ENCODE assay signal across 1 cellular context in the genomic region with DNA sequence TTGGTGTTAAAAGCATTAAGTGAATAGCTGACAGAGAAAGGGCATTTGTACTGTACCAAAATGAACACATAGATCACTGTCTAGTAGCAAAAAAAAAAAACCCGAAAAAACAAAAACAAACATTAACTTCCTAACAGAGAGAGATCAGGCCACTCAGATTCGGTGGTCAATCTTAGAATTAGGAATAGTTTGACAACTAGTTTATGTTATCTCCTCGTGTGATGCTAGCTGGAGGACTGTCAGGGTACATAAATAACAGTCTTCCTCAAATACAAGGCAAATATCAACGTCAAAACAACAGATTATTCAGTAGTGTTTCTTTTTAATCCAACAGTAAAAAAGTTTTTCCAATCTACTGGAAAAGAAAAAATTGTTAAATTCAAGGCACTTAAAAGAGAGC.
TF ChIP-seq lines count a peak whose summit lies in the region.

No MANE protein-coding gene starts in this region.

TF ChIP-seq in HCT116, 20 proteins besides CTCF, POLR2A, EP300 and RAD21 (continued from another document):
- no peak for TF ChIP-seq ZBTB33 (IDR thresholded peaks at IDR 0.05; ENCODE audit: extremely low read depth, insufficient replicate concordance, low read length)
- no peak for TF ChIP-seq JUND (IDR thresholded peaks at IDR 0.05)
- no peak for TF ChIP-seq EZH2 (IDR thresholded peaks at IDR 0.05)
- no peak for TF ChIP-seq MAX (IDR thresholded peaks at IDR 0.05)
- TF ChIP-seq FOSL1 (IDR thresholded peaks at IDR 0.05; ENCODE audit: low read depth) = no peak
- TF ChIP-seq EZH2phosphoT487 (IDR thresholded peaks at IDR 0.05; ENCODE audit: borderline replicate concordance) = no peak
- no peak for TF ChIP-seq EGR1 (IDR thresholded peaks at IDR 0.05; ENCODE audit: low read depth)
- no peak for TF ChIP-seq ELF1 (IDR thresholded peaks at IDR 0.05; ENCODE audit: borderline replicate concordance, low read depth)
- no peak for TF ChIP-seq TCF7L2 (IDR thresholded peaks at IDR 0.05; ENCODE audit: borderline replicate concordance, extremely low read depth, insufficient read depth, insufficient read length)
